8 cellular contexts compared by ENCODE assay signal in genomic region chr4:99885063-99885664, GRCh38. TPM values are rescaled to one million over a fixed set of nuclear protein-coding genes. Genes with fewer than 3 reads are reported as not detected.
DNase-seq lines count a peak whose midpoint lies in the region; ATAC-seq and TF ChIP-seq lines count a peak whose summit lies in the region.

No MANE protein-coding gene starts in this region.

- no peak overlapping the region for H3K4me3 Mint-ChIP-seq in endodermal cell

- no peaks in the 10 kb centered on the region for H3K79me2 ChIP-seq in parathyroid adenoma

- H3K9me3 Mint-ChIP-seq in endodermal cell, result no peaks in the 10 kb centered on the region

- peaks cover 5% of the 10 kb centered on the region for H3K4me1 ChIP-seq in endodermal cell (ENCODE audit: control insufficient read depth, insufficient read depth, low read length)
- no peaks in the 10 kb centered on the region for H3K4me1 ChIP-seq in parathyroid adenoma

- H3K36me3 ChIP-seq in endodermal cell (ENCODE audit: control insufficient read depth, insufficient read depth, low read length) (peaks cover 57% of the 10 kb centered on the region), parathyroid adenoma (ENCODE audit: control insufficient read depth, insufficient read depth, low read length) (no peaks in the 10 kb centered on the region)

- no peaks in the 10 kb centered on the region for H3K4me1 Mint-ChIP-seq in endodermal cell

- H3K27me3 ChIP-seq in endodermal cell (ENCODE audit: control insufficient read depth, insufficient read depth, low read length, poor library complexity, severe bottlenecking), result no peaks in the 10 kb centered on the region
- H3K27me3 ChIP-seq in parathyroid adenoma (ENCODE audit: control insufficient read depth, insufficient read depth, low read length), result no peaks in the 10 kb centered on the region

- H3K27ac Mint-ChIP-seq in endodermal cell, result no peak overlapping the region

- H3K9me3 ChIP-seq in endodermal cell (ENCODE audit: control insufficient read depth, low read length) (no peaks in the 10 kb centered on the region), parathyroid adenoma (ENCODE audit: control insufficient read depth, low read length) (no peaks in the 10 kb centered on the region)

- peak; percentile 24 for DNase-seq in NCI-H510A treated with DMSO at 0.1 percent for 48 hours (lab: John Stamatoyannopoulos, UW)
- no peak for DNase-seq in NCI-H510A (lab: John Stamatoyannopoulos, UW)
- peak; percentile 41 for DNase-seq in H4 (ENCODE audit: low spot score)
- peak; percentile 61 for DNase-seq in OCI-M1 (lab: John Stamatoyannopoulos, UW)
- DNase-seq in endodermal cell, result peak; percentile 49
- no peak for DNase-seq in GDM1 (lab: John Stamatoyannopoulos, UW)

- H3K4me2 ChIP-seq in parathyroid adenoma (ENCODE audit: low read length), result no peak overlapping the region

- H3K4me3 ChIP-seq in endodermal cell (ENCODE audit: low read length), result no peak overlapping the region
- H3K4me3 ChIP-seq in parathyroid adenoma (ENCODE audit: low read depth, low read length), result no peak overlapping the region

- WGBS in endodermal cell (ENCODE audit: insufficient coverage in 1 of 2, insufficient read length in 1 of 2), 2 experiments, result 88% methylated on average over 2 of the region's 2 CpGs; no CpG with 5 or more reads in 1 of the 2 experiments

- H3K36me3 Mint-ChIP-seq in endodermal cell (ENCODE audit: low read depth), result peaks cover 15% of the 10 kb centered on the region

- no peaks in the 10 kb centered on the region for H3K27me3 Mint-ChIP-seq in endodermal cell (ENCODE audit: insufficient read depth)

- TF ChIP-seq CTCF in endodermal cell (conservative IDR thresholded peaks at IDR 0.05) (peak; percentile 87), parathyroid adenoma (IDR thresholded peaks at IDR 0.05) (peak; percentile 10)

- H3K27ac ChIP-seq in endodermal cell (ENCODE audit: low read depth, low read length), result no peak overlapping the region
- no peak overlapping the region for H3K27ac ChIP-seq in parathyroid adenoma

- ATAC-seq in GM19324 (IDR thresholded peaks at IDR 0.05; ENCODE audit: low FRiP score, unreplicated experiment), result no peak

- H2AFZ ChIP-seq in parathyroid adenoma, result no peak overlapping the region

- H3K9ac ChIP-seq in endodermal cell (ENCODE audit: extremely low read depth, low read length, poor library complexity, severe bottlenecking) (no peak overlapping the region), parathyroid adenoma (no peak overlapping the region)

RNA-seq across cellular contexts. Expression of gene LAMTOR3, which starts 9.1 kb away (rescaled TPM):
- total RNA-seq in H4 (2014; rRNA removed; shearing (Covaris generic)), result 60.3 and 78.0 TPM in 2 replicates
- 10 to 100 TPM; 31.6 to 33.0 TPM for total RNA-seq in endodermal cell
- 67.0 TPM for polyA plus RNA-seq in endodermal cell (2013, experiment 1 of 2)
- polyA plus RNA-seq in endodermal cell (2013, experiment 2 of 2), result 64.1 TPM

Comparison
In these comparisons a context has a peak if more than half of its experiments do, and no peak if none do; other contexts are left out.
1. DNase-seq: peak in NCI-H510A treated with DMSO at 0.1 percent for 48 hours (single experiment), H4 (single experiment), OCI-M1 (single experiment) and endodermal cell (single experiment); none in NCI-H510A (single experiment) and GDM1 (single experiment).